In genomic region chr19:30403583-30403982, GRCh38 we compare ENCODE assay signal across 22 cellular contexts. TPM values are rescaled to one million over a fixed set of nuclear protein-coding genes. Genes with fewer than 3 reads are reported as not detected.
"Had no signal": no experiment of that assay in that cellular context is flagged by ENCODE, and none has a peak within 500 bp of the region (broad histone marks: within the 10 kb centered on the region; RNA-seq: fewer than 3 reads in every experiment).

No MANE protein-coding gene starts in this region.

- H3K9me3 Mint-ChIP-seq: immature natural killer cell had no signal

- H3K27ac Mint-ChIP-seq: immature natural killer cell; naive thymus-derived CD8-positive, alpha-beta T cell had no signal

- ATAC-seq: gastrocnemius medialis; left cardiac atrium; left ventricle myocardium superior; mucosa of descending colon; naive thymus-derived CD8-positive, alpha-beta T cell had no signal

- H3K36me3 Mint-ChIP-seq: immature natural killer cell; naive thymus-derived CD8-positive, alpha-beta T cell had no signal

- DNase-seq: effector memory CD4-positive, alpha-beta T cell; gastrocnemius medialis; immature natural killer cell; left cardiac atrium; left ventricle myocardium superior; mucosa of descending colon; naive thymus-derived CD8-positive, alpha-beta T cell; sigmoid colon; stimulated activated naive CD4-positive, alpha-beta T cell; tibial artery; upper lobe of left lung had no signal

- H3K4me3 Mint-ChIP-seq: immature natural killer cell; naive thymus-derived CD8-positive, alpha-beta T cell had no signal

- H3K27ac ChIP-seq: coronary artery, epithelial cell of prostate, esophagus muscularis mucosa, gastrocnemius medialis, neutrophil, sigmoid colon, skin epidermis, suprapubic skin, tibial artery, upper lobe of left lung, vagina had no signal

- H3K4me1 Mint-ChIP-seq: immature natural killer cell; naive thymus-derived CD8-positive, alpha-beta T cell had no signal

RNA-seq across cellular contexts. Expression of gene ZNF536, which starts 31.4 kb away (rescaled TPM):
- total RNA-seq: dermis microvascular lymphatic vessel endothelial cell; fibroblast of villous mesenchyme; naive thymus-derived CD8-positive, alpha-beta T cell; osteoblast; pulmonary artery endothelial cell had no signal
